In genomic region chr5:74415695-74416102, GRCh38 we compare ENCODE assay signal across 1 cellular context.
TF ChIP-seq lines count a peak whose summit lies in the region.

No MANE protein-coding gene starts in this region.

TF ChIP-seq in K562, 482 proteins besides CTCF, POLR2A, EP300 and RAD21 (continued from another document and continues in another):
- TF ChIP-seq CHD1 (IDR thresholded peaks at IDR 0.05; ENCODE audit: low read length) (no peak), ZNF347 (CRISPR knock-in tag; IDR thresholded peaks at IDR 0.05; ENCODE audit: low read depth) (no peak), FUS (optimal IDR thresholded peaks at IDR 0.05; ENCODE audit: low read depth, low read length) (no peak), HMG20B (CRISPR knock-in tag; IDR thresholded peaks at IDR 0.05) (no peak), ZNF512 (tag; IDR thresholded peaks at IDR 0.05) (no peak), RFX1 (IDR thresholded peaks at IDR 0.05) (no peak), FOXM1 (IDR thresholded peaks at IDR 0.05; ENCODE audit: low read depth) (0 out of 2 replicates have a peak, but pooled peaks have one; percentile 30), FOXM1 (CRISPR knock-in tag; IDR thresholded peaks at IDR 0.05; ENCODE audit: low read depth) (no peak), KDM2B (CRISPR knock-in tag; IDR thresholded peaks at IDR 0.05) (no peak), NRF1 (conservative IDR thresholded peaks at IDR 0.05 in 1 of 2, IDR thresholded peaks at IDR 0.05 in 1 of 2) (no peak), BMI1 (IDR thresholded peaks at IDR 0.05; ENCODE audit: low read length) (no peak), MAZ (CRISPR knock-in tag; conservative IDR thresholded peaks at IDR 0.05 in 1 of 2, IDR thresholded peaks at IDR 0.05 in 1 of 2) (no peak), NFXL1 (CRISPR knock-in tag; IDR thresholded peaks at IDR 0.05) (no peak), CBFA2T2 (conservative IDR thresholded peaks at IDR 0.05) (peak; percentile 62), ATF6 (CRISPR knock-in tag; IDR thresholded peaks at IDR 0.05) (no peak), CBFA2T3 (IDR thresholded peaks at IDR 0.05) (peak; percentile 75), SMARCE1 (IDR thresholded peaks at IDR 0.05) (no peak), TEAD4 (IDR thresholded peaks at IDR 0.05; ENCODE audit: low read length) (0 out of 2 replicates have a peak, but pooled peaks have one; percentile 14), TEAD4 (CRISPR knock-in tag; IDR thresholded peaks at IDR 0.05; ENCODE audit: borderline replicate concordance) (no peak), TAL1 (IDR thresholded peaks at IDR 0.05) (peak; percentile 62), E2F1 (CRISPR knock-in tag; IDR thresholded peaks at IDR 0.05) (no peak), SRSF3 (IDR thresholded peaks at IDR 0.05; ENCODE audit: insufficient read depth, low read length) (no peak), COPS2 (conservative IDR thresholded peaks at IDR 0.05) (no peak), SNAPC5 (CRISPR knock-in tag; IDR thresholded peaks at IDR 0.05) (no peak), TCFL5 (CRISPR knock-in tag; conservative IDR thresholded peaks at IDR 0.05) (no peak), ZNF212 (CRISPR knock-in tag; IDR thresholded peaks at IDR 0.05) (no peak), ETS1 (conservative IDR thresholded peaks at IDR 0.05; ENCODE audit: control insufficient read depth, low read depth, low read length) (no peak), FOXA3 (CRISPR knock-in tag; conservative IDR thresholded peaks at IDR 0.05 in 1 of 2, IDR thresholded peaks at IDR 0.05 in 1 of 2) (no peak), CHD7 (IDR thresholded peaks at IDR 0.05; ENCODE audit: low read depth, low read length) (no peak), ETV1 (tag; conservative IDR thresholded peaks at IDR 0.05; ENCODE audit: low read depth) (0 out of 2 replicates have a peak, but pooled peaks have one; percentile 8), FOXJ3 (CRISPR knock-in tag; IDR thresholded peaks at IDR 0.05) (no peak), BRD9 (IDR thresholded peaks at IDR 0.05; ENCODE audit: low read depth, partially characterized antibody) (no peak), HMGN3 (IDR thresholded peaks at IDR 0.05; ENCODE audit: borderline replicate concordance, extremely low read depth, insufficient read length, low read depth, low read length) (no peak), ZNF592 (IDR thresholded peaks at IDR 0.05) (no peak), ZNF76 (CRISPR knock-in tag; IDR thresholded peaks at IDR 0.05; ENCODE audit: borderline replicate concordance) (no peak), MCM7 (IDR thresholded peaks at IDR 0.05) (no peak), U2AF1 (optimal IDR thresholded peaks at IDR 0.05; ENCODE audit: low read depth, low read length) (no peak), ZNF395 (CRISPR knock-in tag; IDR thresholded peaks at IDR 0.05) (no peak)
